11 cellular contexts compared by ENCODE assay signal in genomic region chr2:238644095-238645081, GRCh38.
DNase-seq lines count a peak whose midpoint lies in the region; ATAC-seq, FAIRE-seq and TF ChIP-seq lines count a peak whose summit lies in the region.
"Had no signal": no experiment of that assay in that cellular context is flagged by ENCODE, and none has a peak within 500 bp of the region (broad histone marks: within the 10 kb centered on the region; RNA-seq: fewer than 3 reads in every experiment).

No MANE protein-coding gene starts in this region.

- no peaks in the 10 kb centered on the region for H3K9me1 ChIP-seq in K562 (ENCODE audit: control insufficient read depth, insufficient read depth, low read length)

- RAD21 ChIA-PET in HCT116 (lab: Charles Lee; ENCODE audit: low non-redundant PET in 1 of 2, low total read pairs in 2 of 2, uncharacterized antibody in 2 of 2, unreplicated experiment in 2 of 2) = no interaction called here

- no peaks in the 10 kb centered on the region for H3K9me2 ChIP-seq in HCT116 (ENCODE audit: insufficient read depth)

- H3K4me2 ChIP-seq in HCT116 (ENCODE audit: low read length) = peak overlapping the region; percentile 73
- H3K4me2 ChIP-seq in K562 (ENCODE audit: insufficient read depth, low read length) = no peak overlapping the region

- ATAC-seq in HCT116 (peak; percentile 86), K562 (no peak), HG03097 (IDR thresholded peaks at IDR 0.05; ENCODE audit: low FRiP score, unreplicated experiment) (no peak)

- H3K9me3 Mint-ChIP-seq in mesothelial cell of epicardium = no peaks in the 10 kb centered on the region

- no peak for TF ChIP-seq EP300 in K562 (IDR thresholded peaks at IDR 0.05; ENCODE audit: low read length)

- no peaks in the 10 kb centered on the region for H3K9me3 ChIP-seq in HCT116 (ENCODE audit: control insufficient read depth in 1 of 2, insufficient read depth in 1 of 2, low read depth in 1 of 2, low read length in 2 of 2)
- H3K9me3 ChIP-seq in K562 (replicated peaks; ENCODE audit: control insufficient read depth, insufficient read depth, low read depth, low read length) = no peaks in the 10 kb centered on the region
- no peaks in the 10 kb centered on the region for H3K9me3 ChIP-seq in mesodermal cell (ENCODE audit: control insufficient read depth, low read length)

- 0 out of 2 replicates have a peak overlapping the region, but pooled peaks have one; percentile 6 for H3K27ac ChIP-seq in HCT116 (ENCODE audit: low read depth, low read length)
- no peak overlapping the region for H3K27ac ChIP-seq in K562 (ENCODE audit: extremely low read depth, low read depth, low read length)
- peak overlapping the region; percentile 84 for H3K27ac ChIP-seq in mesodermal cell (ENCODE audit: low read depth, low read length, severe bottlenecking)
- H3K27ac ChIP-seq: VCaP had no signal

- H4K20me1 ChIP-seq in HCT116 (ENCODE audit: insufficient read depth) = no peaks in the 10 kb centered on the region
- no peaks in the 10 kb centered on the region for H4K20me1 ChIP-seq in K562 (replicated peaks; ENCODE audit: control insufficient read depth, insufficient read depth, low read length)

- H3K4me3 Mint-ChIP-seq in mesothelial cell of epicardium = no peak overlapping the region

- no peaks in the 10 kb centered on the region for H3K27me3 ChIP-seq in HCT116 (ENCODE audit: insufficient read depth, low read length)
- H3K27me3 ChIP-seq in K562 (ENCODE audit: control insufficient read depth in 2 of 2, insufficient read depth in 2 of 2, low read length in 2 of 2) = peaks cover 0 to 17% of the 10 kb centered on the region in 2 experiments; a peak in 3 of 5 replicates

- H3K4me1 Mint-ChIP-seq in mesothelial cell of epicardium = no peaks in the 10 kb centered on the region

- no peak overlapping the region for H3K27ac Mint-ChIP-seq in mesothelial cell of epicardium

- peaks cover 5% of the 10 kb centered on the region for H3K27me3 Mint-ChIP-seq in mesothelial cell of epicardium (ENCODE audit: low read depth)

- H2AFZ ChIP-seq in HCT116 (ENCODE audit: low read depth, low read length, poor library complexity, severe bottlenecking) = peak overlapping the region; percentile 96
- no peak overlapping the region for H2AFZ ChIP-seq in K562 (ENCODE audit: low read depth, low read length)

- no TSS peak for BruUV-seq in HCT116 (replicated peaks; lab: Mats Ljungman, UMichigan)
- BruUV-seq in K562 (replicated peaks; lab: Mats Ljungman, UMichigan) = no TSS peak

- H3K4me3 ChIP-seq in HCT116 (replicated peaks in 1 of 2; ENCODE audit: low read depth in 1 of 2, low read length in 2 of 2) (peak overlapping the region in 1 of 2 experiments; percentile 19; a peak in 2 of 4 replicates), K562 (no peak overlapping the region), mesodermal cell (ENCODE audit: extremely low read depth, insufficient read depth, low read length, poor library complexity, severe bottlenecking) (no peak overlapping the region)

- TF ChIP-seq POLR2A in HCT116 (IDR thresholded peaks at IDR 0.05; ENCODE audit: borderline replicate concordance, extremely low read depth, insufficient read depth, insufficient read length) (no peak), K562 (conservative IDR thresholded peaks at IDR 0.05) (no peak)

- no peaks in the 10 kb centered on the region for H3K36me3 Mint-ChIP-seq in mesothelial cell of epicardium

- in situ Hi-C loops in K562 (cut with MboI) = no loop called here

- CTCF ChIA-PET in HCT116 (lab: Charles Lee) (no interaction called here), K562 (lab: Yijun Ruan, JAX; ENCODE audit: low intra/inter-chr PET ratio) (no interaction called here)

- H3K36me3 ChIP-seq in HCT116 (ENCODE audit: control insufficient read depth in 1 of 2, insufficient read depth in 2 of 2, low read length in 2 of 2) (no peaks in the 10 kb centered on the region), K562 (ENCODE audit: control insufficient read depth, insufficient read depth, low read length) (no peaks in the 10 kb centered on the region), mesodermal cell (ENCODE audit: control insufficient read depth, insufficient read depth, low read length) (no peaks in the 10 kb centered on the region)

- DNase-seq in 8988T = peak; percentile 54
- DNase-seq in HCT116 (ENCODE audit: low read depth, low spot score) = peak; percentile 68
- no peak for DNase-seq in K562 (ENCODE audit: extremely low read depth in 1 of 4, low spot score in 3 of 4)
- DNase-seq in mesothelial cell of epicardium (ENCODE audit: low spot score in 2 of 2, unreplicated experiment in 2 of 2) = no peak
- DNase-seq in GM19239 (ENCODE audit: insufficient read length, low spot score) = no peak
- DNase-seq in NAMALWA (ENCODE audit: low spot score) = no peak
- DNase-seq: DND-41, KBM-7 had no signal

- intact Hi-C loops in HCT116 (cut with micrococcal nuclease) (no loop called here), K562 (cut with micrococcal nuclease) (no loop called here)

- no peak for TF ChIP-seq CTCF in HCT116 (IDR thresholded peaks at IDR 0.05 in 2 of 3, conservative IDR thresholded peaks at IDR 0.05 in 1 of 3; ENCODE audit: borderline replicate concordance in 1 of 3, insufficient read depth in 1 of 3, low read depth in 2 of 3, low read length in 2 of 3)
- TF ChIP-seq CTCF in K562 (IDR thresholded peaks at IDR 0.05 in 2 of 3, conservative IDR thresholded peaks at IDR 0.05 in 1 of 3; ENCODE audit: insufficient read depth in 2 of 3, low read depth in 1 of 3, low read length in 3 of 3) = no peak
- no peak for TF ChIP-seq CTCF in mesothelial cell of epicardium (IDR thresholded peaks at IDR 0.05; ENCODE audit: unreplicated experiment)

- H3K9ac ChIP-seq in HCT116 (ENCODE audit: low read length) (no peak overlapping the region), K562 (ENCODE audit: insufficient read depth in 1 of 2, low read depth in 2 of 2, low read length in 2 of 2) (no peak overlapping the region)

- H3K79me2 ChIP-seq in HCT116 (ENCODE audit: insufficient read depth, low read length) (no peaks in the 10 kb centered on the region), K562 (ENCODE audit: control insufficient read depth, insufficient read depth, low read length) (no peaks in the 10 kb centered on the region)

- H3K4me1 ChIP-seq in HCT116 (ENCODE audit: control insufficient read depth in 1 of 2, insufficient read depth in 2 of 2, low read length in 2 of 2) = peaks cover 9 to 21% of the 10 kb centered on the region in 2 experiments
- no peaks in the 10 kb centered on the region for H3K4me1 ChIP-seq in K562 (replicated peaks in 1 of 2; ENCODE audit: control insufficient read depth in 2 of 2, insufficient read depth in 2 of 2, low read length in 2 of 2)
- peaks cover 16% of the 10 kb centered on the region for H3K4me1 ChIP-seq in mesodermal cell (ENCODE audit: control insufficient read depth, insufficient read depth, low read length, poor library complexity, severe bottlenecking)

- POLR2A ChIA-PET in HCT116 (lab: Charles Lee) = no interaction called here
- POLR2A ChIA-PET in K562 (lab: Yijun Ruan, JAX) = no interaction called here

- TF ChIP-seq RAD21 in HCT116 (IDR thresholded peaks at IDR 0.05; ENCODE audit: low read depth) = no peak
- no peak for TF ChIP-seq RAD21 in K562 (CRISPR knock-in tag; conservative IDR thresholded peaks at IDR 0.05 in 1 of 2, IDR thresholded peaks at IDR 0.05 in 1 of 2)

- WGBS in K562 (ENCODE audit: insufficient coverage, low coverage, missing lambda C conversion rate) = 0% methylated on average over 10 of the region's 11 CpGs
- WGBS in mesodermal cell (ENCODE audit: insufficient coverage in 2 of 2), 2 experiments = 87 to 97% methylated on average over 5 to 7 of the region's 11 CpGs

- FAIRE-seq in K562 (lab: Jason Lieb, UNC) (no peak), GM19239 (lab: Jason Lieb, UNC) (no peak)

TF ChIP-seq in HCT116, 20 proteins besides CTCF, POLR2A, EP300 and RAD21 (continues in another document):
- peak; percentile 78 for TF ChIP-seq FOSL1 (IDR thresholded peaks at IDR 0.05; ENCODE audit: low read depth)
- TF ChIP-seq SRF (IDR thresholded peaks at IDR 0.05; ENCODE audit: low read depth) = peak; percentile 40; the same call in 1 of the 2 replicates
- TF ChIP-seq TCF7L2 (IDR thresholded peaks at IDR 0.05; ENCODE audit: borderline replicate concordance, extremely low read depth, insufficient read depth, insufficient read length) = no peak
- no peak for TF ChIP-seq ZNF274 (IDR thresholded peaks at IDR 0.05; ENCODE audit: low read depth, low read length)

TF ChIP-seq in K562, 482 proteins besides CTCF, POLR2A, EP300 and RAD21 (continues in another document):
- no peak for TF ChIP-seq XRCC4 (IDR thresholded peaks at IDR 0.05; ENCODE audit: extremely low read depth, insufficient read depth, insufficient read length)
- TF ChIP-seq ZC3H4 (CRISPR knock-in tag; IDR thresholded peaks at IDR 0.05; ENCODE audit: borderline replicate concordance) = no peak
- TF ChIP-seq ZNF217 (CRISPR knock-in tag; IDR thresholded peaks at IDR 0.05) = no peak
- no peak for TF ChIP-seq EWSR1 (IDR thresholded peaks at IDR 0.05; ENCODE audit: borderline replicate concordance, low read depth, partially characterized antibody)
- no peak for TF ChIP-seq TCF3 (CRISPR knock-in tag; IDR thresholded peaks at IDR 0.05)
- TF ChIP-seq CCAR2 (IDR thresholded peaks at IDR 0.05; ENCODE audit: low read depth, low read length) = no peak
- no peak for TF ChIP-seq ZNF23 (CRISPR knock-in tag; IDR thresholded peaks at IDR 0.05)
- no peak for TF ChIP-seq USF2 (CRISPR knock-in tag; IDR thresholded peaks at IDR 0.05)

Comparison
In these comparisons a context has a peak if more than half of its experiments do, and no peak if none do; other contexts are left out.
1. DNase-seq: peak in 8988T (single experiment) and HCT116 (single experiment); none in K562 (0 of 4), mesothelial cell of epicardium (0 of 2), GM19239 (single experiment) and NAMALWA (single experiment).